ENCODE assay signal across 8 cellular contexts in the genomic region with DNA sequence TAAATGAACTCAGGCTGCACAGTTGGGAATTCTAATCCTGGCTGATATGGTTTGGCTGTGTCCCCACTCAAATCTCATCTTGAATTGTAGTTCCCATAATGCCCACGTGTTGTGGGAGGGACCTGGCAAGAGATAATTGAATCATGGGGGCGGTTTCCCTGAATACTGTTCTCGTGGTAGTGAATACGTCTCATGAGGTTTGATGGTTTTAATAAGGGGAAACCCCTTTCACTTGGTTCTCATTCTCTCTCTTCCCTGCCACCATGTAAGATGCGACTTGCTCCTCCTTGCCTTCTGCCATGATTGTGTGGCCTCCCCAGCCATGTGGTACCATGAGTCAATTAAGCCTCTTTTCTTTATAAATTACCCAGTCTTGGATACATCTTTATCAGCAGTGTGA.
DNase-seq lines count a peak whose midpoint lies in the region; ATAC-seq, FAIRE-seq and TF ChIP-seq lines count a peak whose summit lies in the region.
"Not testable (repeated sequence)": the region's sequence is repeated elsewhere in the genome, so short reads cannot be mapped to it uniquely, and the experiment has no call there.

No MANE protein-coding gene starts in this region.

- not testable (repeated sequence) for H3K27ac Mint-ChIP-seq in activated naive CD8-positive, alpha-beta T cell treated with anti-CD3 and anti-CD28 coated beads, Interleukin-2, amount 50 U/mL, for 24 hours

- not testable (repeated sequence) for H3K9me3 Mint-ChIP-seq in activated T-cell treated with anti-CD3 and anti-CD28 coated beads, Interleukin-2, amount 50 U/mL, for 4 hours
- H3K9me3 Mint-ChIP-seq in activated naive CD8-positive, alpha-beta T cell treated with anti-CD3 and anti-CD28 coated beads, Interleukin-2, amount 50 U/mL, for 24 hours, result peaks cover 16% of the 10 kb centered on the region

- POLR2A ChIA-PET in RWPE1 (lab: Yijun Ruan, JAX; ENCODE audit: low non-redundant PET), result not testable (repeated sequence)

- TF ChIP-seq CTCF in RWPE1 (conservative IDR thresholded peaks at IDR 0.05; ENCODE audit: low read depth), result not testable (repeated sequence)

- peaks cover 13% of the 10 kb centered on the region for H3K27me3 Mint-ChIP-seq in activated T-cell treated with anti-CD3 and anti-CD28 coated beads, Interleukin-2, amount 50 U/mL, for 4 hours (ENCODE audit: low read depth)
- H3K27me3 Mint-ChIP-seq in activated naive CD8-positive, alpha-beta T cell treated with anti-CD3 and anti-CD28 coated beads, Interleukin-2, amount 50 U/mL, for 24 hours, result peaks cover 31% of the 10 kb centered on the region

- peak overlapping the region; percentile 38; the same call in 1 of the 2 replicates for H3K27ac ChIP-seq in RWPE1

- peak; percentile 29 for FAIRE-seq in GM18507 (lab: Jason Lieb, UNC)

- not testable (repeated sequence) for DNase-seq in GM18507 (ENCODE audit: extremely low spot score, insufficient read length, low read depth); RWPE1 (ENCODE audit: low spot score); activated T-cell treated with anti-CD3 and anti-CD28 coated beads, Interleukin-2, amount 50 U/mL, for 4 hours; sciatic nerve (ENCODE audit: low spot score)
- peak; percentile 4 to 27 for DNase-seq in activated CD4-positive, alpha-beta T cell treated with anti-CD3 and anti-CD28 coated beads, Interleukin-2, amount 50 U/mL, for 48 hours
- peak; percentile 4 for DNase-seq in activated naive CD8-positive, alpha-beta T cell treated with anti-CD3 and anti-CD28 coated beads, Interleukin-2, amount 50 U/mL, for 24 hours
- peak; percentile 9 for DNase-seq in iris pigment epithelial cell (ENCODE audit: low read depth)
- peak; percentile 49 for DNase-seq in stimulated activated CD4-positive, alpha-beta T cell treated with anti-CD3 and anti-CD28 coated beads, Interleukin-4, amount 100 ng/mL, for 24 hours

- intact Hi-C loops in sciatic nerve (cut with DNase I), result not testable (repeated sequence)

- CTCF ChIA-PET in RWPE1 (lab: Yijun Ruan, JAX), result not testable (repeated sequence)

- not testable (repeated sequence) for H3K4me1 Mint-ChIP-seq in activated T-cell treated with anti-CD3 and anti-CD28 coated beads, Interleukin-2, amount 50 U/mL, for 4 hours (ENCODE audit: low read depth); activated naive CD8-positive, alpha-beta T cell treated with anti-CD3 and anti-CD28 coated beads, Interleukin-2, amount 50 U/mL, for 24 hours

- ATAC-seq in activated T-cell treated with anti-CD3 and anti-CD28 coated beads, Interleukin-2, amount 50 U/mL, for 4 hours, result peak; percentile 55 to 79
- ATAC-seq in activated naive CD8-positive, alpha-beta T cell treated with anti-CD3 and anti-CD28 coated beads, Interleukin-2, amount 50 U/mL, for 24 hours, result peak; percentile 20
- peak; percentile 31 for ATAC-seq in sciatic nerve

- not testable (repeated sequence) for H3K4me3 Mint-ChIP-seq in activated T-cell treated with anti-CD3 and anti-CD28 coated beads, Interleukin-2, amount 50 U/mL, for 4 hours; activated naive CD8-positive, alpha-beta T cell treated with anti-CD3 and anti-CD28 coated beads, Interleukin-2, amount 50 U/mL, for 24 hours

- H3K36me3 Mint-ChIP-seq in activated T-cell treated with anti-CD3 and anti-CD28 coated beads, Interleukin-2, amount 50 U/mL, for 4 hours (ENCODE audit: insufficient read depth); activated naive CD8-positive, alpha-beta T cell treated with anti-CD3 and anti-CD28 coated beads, Interleukin-2, amount 50 U/mL, for 24 hours (ENCODE audit: low read depth): not testable (repeated sequence)
